Comparison of ENCODE assay signal across 16 cellular contexts in the genomic region with DNA sequence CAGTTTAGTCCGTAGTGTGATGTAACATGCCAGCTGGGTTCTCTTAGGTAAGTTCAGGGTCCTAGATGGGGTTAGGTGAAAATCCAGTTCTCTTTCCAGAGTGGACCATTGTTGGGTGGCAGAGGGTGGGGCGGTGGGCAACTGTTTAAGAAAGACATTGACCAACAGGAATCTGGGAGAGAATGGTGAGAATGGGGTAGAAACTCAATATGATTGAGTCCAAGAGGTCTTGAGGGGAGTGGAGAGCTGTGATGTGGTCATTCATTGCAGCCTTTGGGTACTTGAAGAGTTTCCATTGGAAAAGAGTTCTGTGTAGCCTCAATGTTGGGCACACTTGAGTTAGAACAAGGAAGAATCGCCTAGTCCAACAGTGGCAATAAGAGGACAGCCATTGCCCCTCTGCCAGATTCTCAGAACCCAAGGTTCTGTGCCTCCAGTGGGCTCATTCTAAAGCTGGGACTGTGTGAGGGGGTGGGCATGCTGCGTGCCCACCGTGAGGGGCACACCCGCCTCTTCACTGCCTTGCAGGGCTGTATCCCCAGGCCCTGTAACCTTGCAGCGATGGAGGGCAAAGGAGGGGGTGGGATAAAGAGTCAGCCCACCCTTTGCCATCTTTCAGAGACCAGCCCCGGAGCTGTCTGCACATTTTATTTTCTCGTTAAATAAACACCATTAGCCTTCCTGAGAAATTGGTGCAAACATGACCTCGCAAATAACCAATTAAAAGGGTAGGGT.
DNase-seq lines count a peak whose midpoint lies in the region; ATAC-seq and TF ChIP-seq lines count a peak whose summit lies in the region.
"Had no signal": no experiment of that assay in that cellular context is flagged by ENCODE, and none has a peak within 500 bp of the region (broad histone marks: within the 10 kb centered on the region; RNA-seq: fewer than 3 reads in every experiment).

No MANE protein-coding gene starts in this region.

- no peak overlapping the region for H2AFZ ChIP-seq in neural progenitor cell (replicated peaks)

- no peaks in the 10 kb centered on the region for H3K36me3 ChIP-seq in neural progenitor cell
- H3K36me3 ChIP-seq: upper lobe of left lung had no signal

- CTCF ChIA-PET in activated CD4-positive, alpha-beta T cell treated with anti-CD3 and anti-CD28 coated beads for 36 hours (lab: Charles Lee) = interaction anchor here (0.8 to 1.0 kb wide), 2 partner anchors 22 to 136 kb away, joined by 3 read pairs; no protein-coding TSS in a partner anchor

- peaks cover 27% of the 10 kb centered on the region for H3K4me1 Mint-ChIP-seq in activated CD4-positive, alpha-beta T cell treated with anti-CD3 and anti-CD28 coated beads for 36 hours
- H3K4me1 Mint-ChIP-seq in chondrocyte (ENCODE audit: low read depth) (peaks cover 7% of the 10 kb centered on the region), neural progenitor cell (peaks cover 89% of the 10 kb centered on the region), HFFc6 (ENCODE audit: low read depth) (peaks cover 28% of the 10 kb centered on the region; the same call in 1 of the 2 replicates)

- no peak overlapping the region for H3K27ac Mint-ChIP-seq in activated CD4-positive, alpha-beta T cell treated with anti-CD3 and anti-CD28 coated beads for 36 hours
- H3K27ac Mint-ChIP-seq in chondrocyte (ENCODE audit: unreplicated experiment) (no peak overlapping the region), neural progenitor cell (peak overlapping the region; percentile 100), HFFc6 (no peak overlapping the region)

- H3K79me2 ChIP-seq in neural progenitor cell (ENCODE audit: low read depth) = peaks cover 75% of the 10 kb centered on the region

- H3K27me3 ChIP-seq in neural progenitor cell = no peaks in the 10 kb centered on the region
- H3K27me3 ChIP-seq: upper lobe of left lung had no signal

- TF ChIP-seq CTCF in chondrocyte (IDR thresholded peaks at IDR 0.05) (no peak), neural progenitor cell (IDR thresholded peaks at IDR 0.05) (no peak), HFFc6 (IDR thresholded peaks at IDR 0.05) (no peak)

- POLR2A ChIA-PET in activated CD4-positive, alpha-beta T cell treated with anti-CD3 and anti-CD28 coated beads for 36 hours (lab: Charles Lee) = no interaction called here

- no peak for DNase-seq in activated CD4-positive, alpha-beta T cell treated with anti-CD3 and anti-CD28 coated beads for 36 hours
- no peak for DNase-seq in activated CD4-positive, alpha-beta T cell treated with anti-CD3 and anti-CD28 coated beads, Interleukin-2, amount 50 U/mL, for 4 hours
- DNase-seq in NCI-H748 treated with DMSO at 0.1 percent for 48 hours (lab: John Stamatoyannopoulos, UW) = peak; percentile 52
- DNase-seq in chondrocyte (ENCODE audit: low spot score) = no peak
- DNase-seq in neural progenitor cell (ENCODE audit: low spot score) = no peak
- no peak for DNase-seq in DMS79 treated with DMSO at 0.1 percent for 48 hours (lab: John Stamatoyannopoulos, UW)
- DNase-seq in HFFc6 = no peak
- DNase-seq: DMS153; NCI-H1092; NCI-H446; occipital lobe; stimulated activated CD4-positive, alpha-beta T cell treated with anti-CD3 and anti-CD28 coated beads, Interleukin-12 subunit alpha, Interleukin-12 subunit beta, amount 100 ng/mL, for 4 hours; T1000; upper lobe of left lung had no signal

- H3K9me3 ChIP-seq in neural progenitor cell (ENCODE audit: low read depth) = no peaks in the 10 kb centered on the region
- H3K9me3 ChIP-seq: upper lobe of left lung had no signal

- peak overlapping the region; percentile 95 for H3K27ac ChIP-seq in neural progenitor cell

- peaks cover 33% of the 10 kb centered on the region for H4K20me1 ChIP-seq in neural progenitor cell (ENCODE audit: low read depth)

- peak overlapping the region; percentile 76 for H3K4me2 ChIP-seq in neural progenitor cell

- ATAC-seq in activated CD4-positive, alpha-beta T cell treated with anti-CD3 and anti-CD28 coated beads for 36 hours = no peak
- ATAC-seq in GM21367 (IDR thresholded peaks at IDR 0.05; ENCODE audit: unreplicated experiment) = no peak
- ATAC-seq: Panc1 had no signal

- no peaks in the 10 kb centered on the region for H3K27me3 Mint-ChIP-seq in activated CD4-positive, alpha-beta T cell treated with anti-CD3 and anti-CD28 coated beads for 36 hours
- H3K27me3 Mint-ChIP-seq in chondrocyte (ENCODE audit: low read depth) (no peaks in the 10 kb centered on the region), neural progenitor cell (ENCODE audit: insufficient read depth, low read depth) (peaks cover 9% of the 10 kb centered on the region), HFFc6 (ENCODE audit: insufficient read depth) (no peaks in the 10 kb centered on the region; the same call in 1 of the 2 replicates)

- no peak overlapping the region for H3K4me3 ChIP-seq in neural progenitor cell
- H3K4me3 ChIP-seq: upper lobe of left lung had no signal

- peaks cover 37% of the 10 kb centered on the region for H3F3A ChIP-seq in neural progenitor cell (ENCODE audit: low read depth)

- H3K4me1 ChIP-seq in neural progenitor cell = peaks cover 54% of the 10 kb centered on the region

- intact Hi-C loops in activated CD4-positive, alpha-beta T cell treated with anti-CD3 and anti-CD28 coated beads for 36 hours (cut with DNase I, micrococcal nuclease) = no loop called here

- peak overlapping the region; percentile 26 for H3K4me3 Mint-ChIP-seq in activated CD4-positive, alpha-beta T cell treated with anti-CD3 and anti-CD28 coated beads for 36 hours
- H3K4me3 Mint-ChIP-seq in chondrocyte (ENCODE audit: unreplicated experiment) (peak overlapping the region; percentile 42), neural progenitor cell (peak overlapping the region; percentile 67), HFFc6 (no peak overlapping the region)

- no peaks in the 10 kb centered on the region for H3K9me3 Mint-ChIP-seq in activated CD4-positive, alpha-beta T cell treated with anti-CD3 and anti-CD28 coated beads for 36 hours (ENCODE audit: low read depth)
- H3K9me3 Mint-ChIP-seq in chondrocyte (ENCODE audit: low read depth) (no peaks in the 10 kb centered on the region), neural progenitor cell (no peaks in the 10 kb centered on the region), HFFc6 (no peaks in the 10 kb centered on the region)

- no peaks in the 10 kb centered on the region for H3K36me3 Mint-ChIP-seq in activated CD4-positive, alpha-beta T cell treated with anti-CD3 and anti-CD28 coated beads for 36 hours (ENCODE audit: low read depth)
- H3K36me3 Mint-ChIP-seq in chondrocyte (ENCODE audit: low read depth) (peaks cover 1% of the 10 kb centered on the region), neural progenitor cell (peaks cover 24% of the 10 kb centered on the region), HFFc6 (ENCODE audit: low read depth) (no peaks in the 10 kb centered on the region; the same call in 1 of the 2 replicates)

- no peak overlapping the region for H3K9ac ChIP-seq in neural progenitor cell
